35 cellular contexts compared by ENCODE assay signal in genomic region chr19:6571167-6571566, GRCh38. TPM values are rescaled to one million over a fixed set of nuclear protein-coding genes. Genes with fewer than 3 reads are reported as not detected.
"Had no signal": no experiment of that assay in that cellular context is flagged by ENCODE, and none has a peak within 500 bp of the region (broad histone marks: within the 10 kb centered on the region; RNA-seq: fewer than 3 reads in every experiment).

No MANE protein-coding gene starts in this region.

- H3K27me3 ChIP-seq: ascending aorta, body of pancreas, brain microvascular endothelial cell, cardiac muscle cell had no signal

- H3K9me3 ChIP-seq: adrenal gland, ascending aorta had no signal

- DNase-seq: activated effector memory CD4-positive, alpha-beta T cell treated with anti-CD3 and anti-CD28 coated beads, Interleukin-2, amount 50 U/mL, for 16 hours; activated effector memory CD4-positive, alpha-beta T cell treated with Interleukin-2 at 50 U/mL for 16 hours; activated gamma-delta T cell; activated gamma-delta T cell treated with Interleukin-2 at 50 U/mL for 16 hours; activated naive CD4-positive, alpha-beta T cell; activated naive CD4-positive, alpha-beta T cell treated with anti-CD3 and anti-CD28 coated beads for 36 hours; activated naive CD4-positive, alpha-beta T cell treated with anti-CD3 and anti-CD28 coated beads, Interleukin-2, amount 10 ng/mL, durations not matched to agents 7 days and 5 days; activated naive CD4-positive, alpha-beta T cell treated with anti-CD3 and anti-CD28 coated beads, Interleukin-2, amount 50 U/mL, for 16 hours; activated naive CD4-positive, alpha-beta T cell treated with Interleukin-2 at 50 U/mL for 16 hours; activated naive CD8-positive, alpha-beta T cell treated with anti-CD3 and anti-CD28 coated beads for 36 hours; activated naive CD8-positive, alpha-beta T cell treated with anti-CD3 and anti-CD28 coated beads, Interleukin-2, amount 10 ng/mL, durations not matched to agents 7 days and 5 days; activated naive CD8-positive, alpha-beta T cell treated with anti-CD3 and anti-CD28 coated beads, Interleukin-2, amount 50 U/mL, for 24 hours; activated T-cell treated with anti-CD3 and anti-CD28 coated beads, Interleukin-2, amount 50 U/mL, for 24 hours; activated T-cell treated with anti-CD3 and anti-CD28 coated beads, Interleukin-2, amount 50 U/mL, for 4 hours; activated T-cell treated with anti-CD3 and anti-CD28 coated beads, Interleukin-2, amount 50 U/mL, for 48 hours; activated T-cell treated with anti-CD3 and anti-CD28 coated beads, Interleukin-2, amount 50 U/mL, for 72 hours; adrenal gland; amniotic stem cell; amygdala; anterior cingulate cortex; aorta; body of pancreas; brain microvascular endothelial cell; caudate nucleus; central memory CD4-positive, alpha-beta T cell; cerebellar nuclear complex had no signal

- ATAC-seq: activated naive CD4-positive, alpha-beta T cell treated with anti-CD3 and anti-CD28 coated beads, Interleukin-2, amount 50 U/mL, for 72 hours; activated naive CD8-positive, alpha-beta T cell treated with anti-CD3 and anti-CD28 coated beads, Interleukin-2, amount 50 U/mL, for 24 hours; activated T-cell treated with anti-CD3 and anti-CD28 coated beads, Interleukin-2, amount 50 U/mL, for 4 hours; activated T-cell treated with anti-CD3 and anti-CD28 coated beads, Interleukin-2, amount 50 U/mL, for 72 hours; activated T-helper 17 cell treated with anti-CD3 and anti-CD28 coated beads, Interleukin-2, amount 50 U/mL, for 72 hours; body of pancreas had no signal

- FAIRE-seq: astrocyte, bronchial epithelial cell had no signal

- H3K4me1 ChIP-seq: adrenal gland, ascending aorta, body of pancreas, breast epithelium had no signal

- H3K4me3 ChIP-seq: adrenal gland, ascending aorta, body of pancreas, breast epithelium, cardiac muscle cell had no signal

- H3K27ac ChIP-seq: adrenal gland, ascending aorta, body of pancreas, brain microvascular endothelial cell, breast epithelium, cardiac muscle cell had no signal

- H3K36me3 ChIP-seq: adrenal gland, ascending aorta, brain microvascular endothelial cell, breast epithelium, cardiac muscle cell had no signal

RNA-seq across cellular contexts. Expression of gene CD70, which starts 19.8 kb away (rescaled TPM):
- total RNA-seq: ascending aorta, body of pancreas, breast epithelium, bronchial epithelial cell, cardiac muscle cell, cardiac septum, cerebellum had no signal
- polyA plus RNA-seq: aorta, cardiac muscle cell had no signal

RNA-seq across cellular contexts. Expression of gene TNFSF9, which starts 40.3 kb away (rescaled TPM):
- total RNA-seq: ascending aorta, cardiac septum had no signal
- polyA plus RNA-seq: aorta had no signal
